In the genomic region with DNA sequence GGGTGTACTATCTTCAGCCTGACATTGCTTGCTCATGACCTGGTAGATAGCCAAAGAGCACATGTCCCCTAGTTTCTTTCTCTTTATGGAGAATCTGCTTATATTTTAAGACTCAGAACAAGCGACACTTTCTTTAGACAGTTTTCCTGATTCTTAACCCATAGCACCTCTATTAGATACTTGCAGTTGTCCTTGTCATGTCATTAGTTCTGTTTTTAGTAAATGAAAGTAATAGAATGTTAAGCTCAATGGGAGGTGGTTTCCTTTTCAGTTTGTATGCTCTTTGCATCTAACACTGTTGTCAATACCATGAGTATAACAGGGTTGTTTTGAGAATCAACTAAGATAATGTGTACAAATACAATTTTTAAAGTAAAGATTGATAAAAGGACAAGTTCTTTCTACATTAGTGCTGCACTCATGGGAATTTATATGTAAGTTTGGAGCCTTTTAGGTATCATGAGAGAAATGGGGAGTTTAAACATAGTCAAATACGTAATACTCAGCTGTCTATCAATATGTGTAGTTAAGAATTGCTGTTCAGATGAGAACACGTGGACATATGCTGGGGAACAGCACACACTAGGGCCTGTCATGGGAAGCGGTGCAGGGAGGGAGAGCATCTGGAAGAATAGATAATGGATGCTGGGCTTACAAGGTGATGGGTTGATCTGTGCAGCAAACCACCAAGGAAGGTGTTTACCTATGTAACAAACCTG, we compare ENCODE assay signal across 14 cellular contexts.
DNase-seq lines count a peak whose midpoint lies in the region; ATAC-seq and TF ChIP-seq lines count a peak whose summit lies in the region.
"Had no signal": no experiment of that assay in that cellular context is flagged by ENCODE, and none has a peak within 500 bp of the region (broad histone marks: within the 10 kb centered on the region; RNA-seq: fewer than 3 reads in every experiment).

No MANE protein-coding gene starts in this region.

- POLR2A ChIA-PET in WTC11 (lab: Charles Lee), result no interaction called here
- POLR2A ChIA-PET in CD8-positive, alpha-beta T cell (lab: Charles Lee), result no interaction called here

- H3K4me1 Mint-ChIP-seq in WTC11, result peaks cover 20% of the 10 kb centered on the region
- no peaks in the 10 kb centered on the region for H3K4me1 Mint-ChIP-seq in natural killer cell treated with Interleukin-12 subunit alpha and Interleukin-12 subunit beta and Interleukin-15 and Interleukin-18, amount 100 ng/mL, for 72 hours (ENCODE audit: low read depth in 2 of 2)
- H3K4me1 Mint-ChIP-seq in CD8-positive, alpha-beta T cell (ENCODE audit: low read depth), result no peaks in the 10 kb centered on the region
- H3K4me1 Mint-ChIP-seq: nephron progenitor cell had no signal

- H3K36me3 Mint-ChIP-seq in WTC11, result no peaks in the 10 kb centered on the region
- H3K36me3 Mint-ChIP-seq in natural killer cell treated with Interleukin-12 subunit alpha and Interleukin-12 subunit beta and Interleukin-15 and Interleukin-18, amount 100 ng/mL, for 72 hours, result no peaks in the 10 kb centered on the region
- no peaks in the 10 kb centered on the region for H3K36me3 Mint-ChIP-seq in CD8-positive, alpha-beta T cell

- no peak for DNase-seq in activated CD4-positive, CD25-positive, alpha-beta regulatory T cell treated with anti-CD3 and anti-CD28 coated beads, Interleukin-2, amount 50 U/mL, for 72 hours
- DNase-seq in AG20443 (ENCODE audit: low spot score), result no peak
- no peak for DNase-seq in WTC11 (ENCODE audit: low spot score)
- no peak for DNase-seq in natural killer cell treated with Interleukin-12 subunit alpha and Interleukin-12 subunit beta and Interleukin-15 and Interleukin-18, amount 100 ng/mL, for 72 hours (ENCODE audit: low spot score)
- no peak for DNase-seq in CD8-positive, alpha-beta T cell
- DNase-seq: DMS 273 treated with DMSO at 0.1 percent for 48 hours, foreskin melanocyte, Kasumi-1, nephron progenitor cell had no signal

- intact Hi-C loops in CD8-positive, alpha-beta T cell (cut with DNase I, micrococcal nuclease), result no loop called here

- peak; percentile 33 to 65 for ATAC-seq in activated CD4-positive, CD25-positive, alpha-beta regulatory T cell treated with anti-CD3 and anti-CD28 coated beads, Interleukin-2, amount 50 U/mL, for 24 hours
- ATAC-seq in GM21717 (IDR thresholded peaks at IDR 0.05; ENCODE audit: unreplicated experiment) (peak; percentile 99), HG03097 (IDR thresholded peaks at IDR 0.05; ENCODE audit: low FRiP score, unreplicated experiment) (peak; percentile 99), WTC11 (no peak)
- no peak for ATAC-seq in natural killer cell treated with Interleukin-12 subunit alpha and Interleukin-12 subunit beta and Interleukin-15 and Interleukin-18, amount 100 ng/mL, for 72 hours
- ATAC-seq in CD8-positive, alpha-beta T cell, result no peak

- TF ChIP-seq CTCF in WTC11 (IDR thresholded peaks at IDR 0.05), result no peak
- TF ChIP-seq CTCF in CD8-positive, alpha-beta T cell (IDR thresholded peaks at IDR 0.05), result no peak

- no peaks in the 10 kb centered on the region for H3K9me3 Mint-ChIP-seq in WTC11
- H3K9me3 Mint-ChIP-seq in natural killer cell treated with Interleukin-12 subunit alpha and Interleukin-12 subunit beta and Interleukin-15 and Interleukin-18, amount 100 ng/mL, for 72 hours, result peaks cover 4% of the 10 kb centered on the region
- no peaks in the 10 kb centered on the region for H3K9me3 Mint-ChIP-seq in CD8-positive, alpha-beta T cell
- H3K9me3 Mint-ChIP-seq: nephron progenitor cell; T-helper 2 cell treated with Interferon-gamma antibody and Interleukin-4, amounts not matched to agents 5 μg/mL and 100 μg/mL, for 36 hours had no signal

- no peaks in the 10 kb centered on the region for H3K27me3 Mint-ChIP-seq in WTC11 (ENCODE audit: low read depth)
- H3K27me3 Mint-ChIP-seq in natural killer cell treated with Interleukin-12 subunit alpha and Interleukin-12 subunit beta and Interleukin-15 and Interleukin-18, amount 100 ng/mL, for 72 hours, result no peaks in the 10 kb centered on the region
- H3K27me3 Mint-ChIP-seq in CD8-positive, alpha-beta T cell (ENCODE audit: low read depth), result peaks cover 2% of the 10 kb centered on the region

- no peak overlapping the region for H3K4me3 ChIP-seq in CD8-positive, alpha-beta T cell (ENCODE audit: low read depth, low read length)

- H3K27ac Mint-ChIP-seq in WTC11, result no peak overlapping the region
- H3K27ac Mint-ChIP-seq in natural killer cell treated with Interleukin-12 subunit alpha and Interleukin-12 subunit beta and Interleukin-15 and Interleukin-18, amount 100 ng/mL, for 72 hours, result no peak overlapping the region
- H3K27ac Mint-ChIP-seq in CD8-positive, alpha-beta T cell, result no peak overlapping the region
- H3K27ac Mint-ChIP-seq: nephron progenitor cell; T-helper 2 cell treated with Interferon-gamma antibody and Interleukin-4, amounts not matched to agents 5 μg/mL and 100 μg/mL, for 36 hours had no signal

- H3K4me3 Mint-ChIP-seq in WTC11, result no peak overlapping the region
- H3K4me3 Mint-ChIP-seq in natural killer cell treated with Interleukin-12 subunit alpha and Interleukin-12 subunit beta and Interleukin-15 and Interleukin-18, amount 100 ng/mL, for 72 hours, result no peak overlapping the region
- no peak overlapping the region for H3K4me3 Mint-ChIP-seq in CD8-positive, alpha-beta T cell
- H3K4me3 Mint-ChIP-seq: nephron progenitor cell; T-helper 2 cell treated with Interferon-gamma antibody and Interleukin-4, amounts not matched to agents 5 μg/mL and 100 μg/mL, for 36 hours had no signal

- no peaks in the 10 kb centered on the region for H3K36me3 ChIP-seq in CD8-positive, alpha-beta T cell (ENCODE audit: insufficient read depth, low read length)

- H3K9me3 ChIP-seq in CD8-positive, alpha-beta T cell (ENCODE audit: low read length), result no peaks in the 10 kb centered on the region

- no peaks in the 10 kb centered on the region for H3K27me3 ChIP-seq in CD8-positive, alpha-beta T cell (ENCODE audit: insufficient read depth, low read length)

- no peaks in the 10 kb centered on the region for H3K4me1 ChIP-seq in CD8-positive, alpha-beta T cell (ENCODE audit: insufficient read depth, low read length)

- CTCF ChIA-PET in WTC11 (lab: Charles Lee), result interaction anchor here (1.2 kb wide), 1 partner anchor 111 kb away, joined by 3 read pairs; no protein-coding TSS in a partner anchor
- CTCF ChIA-PET in CD8-positive, alpha-beta T cell (lab: Charles Lee), result no interaction called here

- H3K27ac ChIP-seq in CD8-positive, alpha-beta T cell (ENCODE audit: low read depth, low read length), result no peak overlapping the region
- H3K27ac ChIP-seq: 22Rv1 had no signal

TF ChIP-seq in WTC11, 78 proteins besides CTCF, POLR2A, EP300 and RAD21:
- TF ChIP-seq ZNF416 (CRISPR knock-in tag; IDR thresholded peaks at IDR 0.05) (no peak), TEAD1 (CRISPR knock-in tag; IDR thresholded peaks at IDR 0.05) (no peak), ETV6 (CRISPR knock-in tag; IDR thresholded peaks at IDR 0.05) (no peak), OVOL2 (CRISPR knock-in tag; IDR thresholded peaks at IDR 0.05; ENCODE audit: borderline replicate concordance) (no peak), ZNF671 (CRISPR knock-in tag; IDR thresholded peaks at IDR 0.05) (no peak), SMAD3 (CRISPR knock-in tag; IDR thresholded peaks at IDR 0.05; ENCODE audit: borderline replicate concordance) (no peak), ZNF317 (CRISPR knock-in tag; IDR thresholded peaks at IDR 0.05; ENCODE audit: borderline replicate concordance, low read depth) (no peak), RELA (CRISPR knock-in tag; IDR thresholded peaks at IDR 0.05; ENCODE audit: borderline replicate concordance) (no peak), NR2C2 (CRISPR knock-in tag; IDR thresholded peaks at IDR 0.05) (no peak), RORB (CRISPR knock-in tag; IDR thresholded peaks at IDR 0.05) (no peak), NFE2L1 (CRISPR knock-in tag; IDR thresholded peaks at IDR 0.05) (no peak), ELF4 (CRISPR knock-in tag; IDR thresholded peaks at IDR 0.05; ENCODE audit: low read depth) (no peak), NR1H2 (CRISPR knock-in tag; IDR thresholded peaks at IDR 0.05) (no peak), CBFB (CRISPR knock-in tag; IDR thresholded peaks at IDR 0.05; ENCODE audit: low read depth) (no peak), ZNF423 (CRISPR knock-in tag; IDR thresholded peaks at IDR 0.05) (no peak)
- TF ChIP-seq, protein P1, sequence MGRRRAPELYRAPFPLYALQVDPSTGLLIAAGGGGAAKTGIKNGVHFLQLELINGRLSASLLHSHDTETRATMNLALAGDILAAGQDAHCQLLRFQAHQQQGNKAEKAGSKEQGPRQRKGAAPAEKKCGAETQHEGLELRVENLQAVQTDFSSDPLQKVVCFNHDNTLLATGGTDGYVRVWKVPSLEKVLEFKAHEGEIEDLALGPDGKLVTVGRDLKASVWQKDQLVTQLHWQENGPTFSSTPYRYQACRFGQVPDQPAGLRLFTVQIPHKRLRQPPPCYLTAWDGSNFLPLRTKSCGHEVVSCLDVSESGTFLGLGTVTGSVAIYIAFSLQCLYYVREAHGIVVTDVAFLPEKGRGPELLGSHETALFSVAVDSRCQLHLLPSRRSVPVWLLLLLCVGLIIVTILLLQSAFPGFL (CRISPR knock-in tag; IDR thresholded peaks at IDR 0.05; ENCODE audit: borderline replicate concordance), result no peak
- TF ChIP-seq, protein P2, sequence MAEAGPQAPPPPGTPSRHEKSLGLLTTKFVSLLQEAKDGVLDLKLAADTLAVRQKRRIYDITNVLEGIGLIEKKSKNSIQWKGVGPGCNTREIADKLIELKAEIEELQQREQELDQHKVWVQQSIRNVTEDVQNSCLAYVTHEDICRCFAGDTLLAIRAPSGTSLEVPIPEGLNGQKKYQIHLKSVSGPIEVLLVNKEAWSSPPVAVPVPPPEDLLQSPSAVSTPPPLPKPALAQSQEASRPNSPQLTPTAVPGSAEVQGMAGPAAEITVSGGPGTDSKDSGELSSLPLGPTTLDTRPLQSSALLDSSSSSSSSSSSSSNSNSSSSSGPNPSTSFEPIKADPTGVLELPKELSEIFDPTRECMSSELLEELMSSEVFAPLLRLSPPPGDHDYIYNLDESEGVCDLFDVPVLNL (CRISPR knock-in tag; IDR thresholded peaks at IDR 0.05; ENCODE audit: borderline replicate concordance, low read depth), result no peak
- TF ChIP-seq, protein P3, sequence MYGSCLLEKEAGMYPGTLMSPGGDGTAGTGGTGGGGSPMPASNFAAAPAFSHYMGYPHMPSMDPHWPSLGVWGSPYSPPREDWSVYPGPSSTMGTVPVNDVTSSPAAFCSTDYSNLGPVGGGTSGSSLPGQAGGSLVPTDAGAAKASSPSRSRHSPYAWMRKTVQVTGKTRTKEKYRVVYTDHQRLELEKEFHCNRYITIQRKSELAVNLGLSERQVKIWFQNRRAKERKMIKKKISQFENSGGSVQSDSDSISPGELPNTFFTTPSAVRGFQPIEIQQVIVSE (CRISPR knock-in tag; IDR thresholded peaks at IDR 0.05; ENCODE audit: borderline replicate concordance), result no peak

Comparison
In these comparisons a context has a peak if more than half of its experiments do, and no peak if none do; other contexts are left out.
1. ATAC-seq: peak in activated CD4-positive, CD25-positive, alpha-beta regulatory T cell treated with anti-CD3 and anti-CD28 coated beads, Interleukin-2, amount 50 U/mL, for 24 hours (2 of 2), GM21717 (single experiment) and HG03097 (single experiment); none in WTC11 (single experiment), natural killer cell treated with Interleukin-12 subunit alpha and Interleukin-12 subunit beta and Interleukin-15 and Interleukin-18, amount 100 ng/mL, for 72 hours (0 of 2) and CD8-positive, alpha-beta T cell (single experiment).